Comparison of ENCODE assay signal across 1 cellular context in the genomic region with DNA sequence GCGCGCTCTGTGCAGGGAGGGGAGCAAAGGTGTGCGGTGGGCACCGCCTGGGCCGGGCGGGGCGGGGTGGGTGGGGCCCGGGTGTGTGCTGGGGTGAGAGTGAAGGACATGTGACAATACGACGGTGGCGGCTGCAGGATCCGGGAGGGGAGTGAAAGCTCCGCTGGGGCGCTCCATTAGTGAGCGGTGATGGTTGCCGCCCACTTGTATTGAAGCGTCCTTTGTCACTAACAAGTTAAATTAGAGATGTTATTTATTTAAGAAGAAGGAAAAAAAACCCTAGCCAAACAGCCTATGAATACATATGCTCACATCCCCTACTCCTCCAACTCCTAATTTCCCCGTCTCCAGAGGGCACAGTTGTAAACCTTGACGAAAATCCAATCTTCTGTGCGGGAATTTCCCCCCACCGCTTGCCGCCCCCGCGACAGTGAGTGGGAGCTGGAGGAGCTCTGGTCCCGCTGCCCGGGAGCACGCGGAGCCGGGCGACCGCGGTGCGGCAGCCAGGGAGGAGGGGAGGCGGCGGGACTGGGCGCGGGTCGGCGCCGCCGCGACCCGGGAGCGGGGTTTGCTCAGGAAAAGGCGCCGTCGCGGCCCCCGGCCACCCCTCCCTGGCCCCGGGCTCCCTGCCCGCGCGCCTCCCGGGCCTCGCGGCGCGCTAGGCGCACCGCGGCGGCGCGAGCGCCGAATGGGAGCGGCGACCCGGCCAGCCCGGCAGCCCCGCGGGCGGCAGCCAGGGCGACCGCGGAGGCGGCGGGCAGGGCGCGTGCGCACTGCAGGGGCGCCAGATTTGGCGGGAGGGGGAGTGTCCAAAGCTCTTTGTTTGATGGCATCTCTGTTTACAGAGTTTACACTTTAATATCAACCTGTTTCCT.
TF ChIP-seq lines count a peak whose summit lies in the region.

A gene (plus strand): TSS at position 851 of the 875 bp plus-strand sequence. CDS start 206 bp downstream, outside the sequence.

TF ChIP-seq in K562, 482 proteins besides CTCF, POLR2A, EP300 and RAD21 (continued from another document):
- TF ChIP-seq, protein P1, sequence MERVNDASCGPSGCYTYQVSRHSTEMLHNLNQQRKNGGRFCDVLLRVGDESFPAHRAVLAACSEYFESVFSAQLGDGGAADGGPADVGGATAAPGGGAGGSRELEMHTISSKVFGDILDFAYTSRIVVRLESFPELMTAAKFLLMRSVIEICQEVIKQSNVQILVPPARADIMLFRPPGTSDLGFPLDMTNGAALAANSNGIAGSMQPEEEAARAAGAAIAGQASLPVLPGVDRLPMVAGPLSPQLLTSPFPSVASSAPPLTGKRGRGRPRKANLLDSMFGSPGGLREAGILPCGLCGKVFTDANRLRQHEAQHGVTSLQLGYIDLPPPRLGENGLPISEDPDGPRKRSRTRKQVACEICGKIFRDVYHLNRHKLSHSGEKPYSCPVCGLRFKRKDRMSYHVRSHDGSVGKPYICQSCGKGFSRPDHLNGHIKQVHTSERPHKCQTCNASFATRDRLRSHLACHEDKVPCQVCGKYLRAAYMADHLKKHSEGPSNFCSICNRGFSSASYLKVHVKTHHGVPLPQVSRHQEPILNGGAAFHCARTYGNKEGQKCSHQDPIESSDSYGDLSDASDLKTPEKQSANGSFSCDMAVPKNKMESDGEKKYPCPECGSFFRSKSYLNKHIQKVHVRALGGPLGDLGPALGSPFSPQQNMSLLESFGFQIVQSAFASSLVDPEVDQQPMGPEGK (CRISPR knock-in tag; IDR thresholded peaks at IDR 0.05; ENCODE audit: borderline replicate concordance): no peak
- TF ChIP-seq SNRNP70 (optimal IDR thresholded peaks at IDR 0.05; ENCODE audit: low read depth, low read length) (no peak), ZNF212 (CRISPR knock-in tag; IDR thresholded peaks at IDR 0.05) (0 out of 2 replicates have a peak, but pooled peaks have one; percentile 26), L3MBTL2 (IDR thresholded peaks at IDR 0.05) (peak; percentile 54; the same call in 1 of the 2 replicates), ZBTB17 (CRISPR knock-in tag; IDR thresholded peaks at IDR 0.05) (peak; percentile 44; the same call in 1 of the 2 replicates), RCOR1 (IDR thresholded peaks at IDR 0.05; ENCODE audit: borderline replicate concordance in 1 of 2, low read depth in 2 of 2, low read length in 2 of 2) (peak in 1 of 2 experiments; percentile 92; a peak in 2 of 4 replicates), ZFP1 (CRISPR knock-in tag; IDR thresholded peaks at IDR 0.05) (no peak), ZNF165 (CRISPR knock-in tag; IDR thresholded peaks at IDR 0.05; ENCODE audit: borderline replicate concordance) (no peak), MYC (IDR thresholded peaks at IDR 0.05; ENCODE audit: low read depth, low read length) (0 out of 2 replicates have a peak, but pooled peaks have one; percentile 12), MYC (CRISPR knock-in tag; IDR thresholded peaks at IDR 0.05; ENCODE audit: borderline replicate concordance, low read depth) (0 out of 2 replicates have a peak, but pooled peaks have one; percentile 24), MAZ (CRISPR knock-in tag; conservative IDR thresholded peaks at IDR 0.05 in 1 of 2, IDR thresholded peaks at IDR 0.05 in 1 of 2) (peak; percentile 72 to 77), JUN (IDR thresholded peaks at IDR 0.05; ENCODE audit: borderline replicate concordance, low read depth, low read length) (no peak), JUN (CRISPR knock-in tag; IDR thresholded peaks at IDR 0.05; ENCODE audit: borderline replicate concordance) (no peak), ZNF239 (CRISPR knock-in tag; IDR thresholded peaks at IDR 0.05) (no peak), SIRT6 (IDR thresholded peaks at IDR 0.05; ENCODE audit: low read depth, low read length) (no peak), CXXC5 (CRISPR knock-in tag; IDR thresholded peaks at IDR 0.05) (0 out of 2 replicates have a peak, but pooled peaks have one; percentile 55), XRCC5 (IDR thresholded peaks at IDR 0.05; ENCODE audit: low read depth, low read length) (no peak), TAF15 (IDR thresholded peaks at IDR 0.05; ENCODE audit: low read depth, low read length) (no peak), CBX2 (IDR thresholded peaks at IDR 0.05; ENCODE audit: insufficient read depth, low read length, poor library complexity, severe bottlenecking) (no peak), EP400 (IDR thresholded peaks at IDR 0.05) (peak; percentile 34; the same call in 1 of the 2 replicates), ZBTB1 (CRISPR knock-in tag; IDR thresholded peaks at IDR 0.05; ENCODE audit: borderline replicate concordance, low read depth) (0 out of 2 replicates have a peak, but pooled peaks have one; percentile 25), TEAD2 (tag; IDR thresholded peaks at IDR 0.05) (no peak), PHB (CRISPR knock-in tag; IDR thresholded peaks at IDR 0.05) (no peak), ZNF75A (CRISPR knock-in tag; IDR thresholded peaks at IDR 0.05) (no peak), ILK (tag; IDR thresholded peaks at IDR 0.05; ENCODE audit: borderline replicate concordance, low read depth) (no peak), ZC3H4 (CRISPR knock-in tag; IDR thresholded peaks at IDR 0.05; ENCODE audit: borderline replicate concordance) (peak; percentile 62; the same call in 1 of the 2 replicates), ARNT (IDR thresholded peaks at IDR 0.05) (no peak), JUND (IDR thresholded peaks at IDR 0.05; ENCODE audit: borderline replicate concordance, low read depth, low read length) (peak; percentile 21; the same call in 1 of the 2 replicates), JUND (tag; IDR thresholded peaks at IDR 0.05; ENCODE audit: borderline replicate concordance, low read depth, low read length) (no peak; the same call in 2 of the 3 replicates), NR3C1 (CRISPR knock-in tag; IDR thresholded peaks at IDR 0.05) (no peak), PML (IDR thresholded peaks at IDR 0.05; ENCODE audit: low read length) (no peak; the same call in 1 of the 2 replicates), EGR1 (conservative IDR thresholded peaks at IDR 0.05) (peak; percentile 91), SIN3A (IDR thresholded peaks at IDR 0.05; ENCODE audit: borderline replicate concordance in 2 of 2, control insufficient read depth in 1 of 2, low read depth in 2 of 2, low read length in 2 of 2) (peak in 1 of 2 experiments; percentile 2; a peak in 1 of 4 replicates), ZKSCAN1 (IDR thresholded peaks at IDR 0.05; ENCODE audit: low read depth, low read length) (no peak)
- TF ChIP-seq, protein P2, sequence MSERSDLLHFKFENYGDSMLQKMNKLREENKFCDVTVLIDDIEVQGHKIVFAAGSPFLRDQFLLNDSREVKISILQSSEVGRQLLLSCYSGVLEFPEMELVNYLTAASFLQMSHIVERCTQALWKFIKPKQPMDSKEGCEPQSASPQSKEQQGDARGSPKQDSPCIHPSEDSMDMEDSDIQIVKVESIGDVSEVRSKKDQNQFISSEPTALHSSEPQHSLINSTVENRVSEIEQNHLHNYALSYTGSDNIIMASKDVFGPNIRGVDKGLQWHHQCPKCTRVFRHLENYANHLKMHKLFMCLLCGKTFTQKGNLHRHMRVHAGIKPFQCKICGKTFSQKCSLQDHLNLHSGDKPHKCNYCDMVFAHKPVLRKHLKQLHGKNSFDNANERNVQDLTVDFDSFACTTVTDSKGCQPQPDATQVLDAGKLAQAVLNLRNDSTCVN (CRISPR knock-in tag; IDR thresholded peaks at IDR 0.05): no peak
- TF ChIP-seq, protein P3, sequence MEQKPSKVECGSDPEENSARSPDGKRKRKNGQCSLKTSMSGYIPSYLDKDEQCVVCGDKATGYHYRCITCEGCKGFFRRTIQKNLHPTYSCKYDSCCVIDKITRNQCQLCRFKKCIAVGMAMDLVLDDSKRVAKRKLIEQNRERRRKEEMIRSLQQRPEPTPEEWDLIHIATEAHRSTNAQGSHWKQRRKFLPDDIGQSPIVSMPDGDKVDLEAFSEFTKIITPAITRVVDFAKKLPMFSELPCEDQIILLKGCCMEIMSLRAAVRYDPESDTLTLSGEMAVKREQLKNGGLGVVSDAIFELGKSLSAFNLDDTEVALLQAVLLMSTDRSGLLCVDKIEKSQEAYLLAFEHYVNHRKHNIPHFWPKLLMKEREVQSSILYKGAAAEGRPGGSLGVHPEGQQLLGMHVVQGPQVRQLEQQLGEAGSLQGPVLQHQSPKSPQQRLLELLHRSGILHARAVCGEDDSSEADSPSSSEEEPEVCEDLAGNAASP (IDR thresholded peaks at IDR 0.05): no peak
- TF ChIP-seq, protein P4, sequence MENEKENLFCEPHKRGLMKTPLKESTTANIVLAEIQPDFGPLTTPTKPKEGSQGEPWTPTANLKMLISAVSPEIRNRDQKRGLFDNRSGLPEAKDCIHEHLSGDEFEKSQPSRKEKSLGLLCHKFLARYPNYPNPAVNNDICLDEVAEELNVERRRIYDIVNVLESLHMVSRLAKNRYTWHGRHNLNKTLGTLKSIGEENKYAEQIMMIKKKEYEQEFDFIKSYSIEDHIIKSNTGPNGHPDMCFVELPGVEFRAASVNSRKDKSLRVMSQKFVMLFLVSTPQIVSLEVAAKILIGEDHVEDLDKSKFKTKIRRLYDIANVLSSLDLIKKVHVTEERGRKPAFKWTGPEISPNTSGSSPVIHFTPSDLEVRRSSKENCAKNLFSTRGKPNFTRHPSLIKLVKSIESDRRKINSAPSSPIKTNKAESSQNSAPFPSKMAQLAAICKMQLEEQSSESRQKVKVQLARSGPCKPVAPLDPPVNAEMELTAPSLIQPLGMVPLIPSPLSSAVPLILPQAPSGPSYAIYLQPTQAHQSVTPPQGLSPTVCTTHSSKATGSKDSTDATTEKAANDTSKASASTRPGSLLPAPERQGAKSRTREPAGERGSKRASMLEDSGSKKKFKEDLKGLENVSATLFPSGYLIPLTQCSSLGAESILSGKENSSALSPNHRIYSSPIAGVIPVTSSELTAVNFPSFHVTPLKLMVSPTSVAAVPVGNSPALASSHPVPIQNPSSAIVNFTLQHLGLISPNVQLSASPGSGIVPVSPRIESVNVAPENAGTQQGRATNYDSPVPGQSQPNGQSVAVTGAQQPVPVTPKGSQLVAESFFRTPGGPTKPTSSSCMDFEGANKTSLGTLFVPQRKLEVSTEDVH (IDR thresholded peaks at IDR 0.05; ENCODE audit: low read depth, partially characterized antibody): no peak
- TF ChIP-seq, protein P5, sequence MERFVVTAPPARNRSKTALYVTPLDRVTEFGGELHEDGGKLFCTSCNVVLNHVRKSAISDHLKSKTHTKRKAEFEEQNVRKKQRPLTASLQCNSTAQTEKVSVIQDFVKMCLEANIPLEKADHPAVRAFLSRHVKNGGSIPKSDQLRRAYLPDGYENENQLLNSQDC (CRISPR knock-in tag; IDR thresholded peaks at IDR 0.05): no peak
- TF ChIP-seq, protein P6, sequence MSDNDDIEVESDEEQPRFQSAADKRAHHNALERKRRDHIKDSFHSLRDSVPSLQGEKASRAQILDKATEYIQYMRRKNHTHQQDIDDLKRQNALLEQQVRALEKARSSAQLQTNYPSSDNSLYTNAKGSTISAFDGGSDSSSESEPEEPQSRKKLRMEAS (CRISPR knock-in tag; IDR thresholded peaks at IDR 0.05): peak; percentile 55; the same call in 1 of the 2 replicates
- TF ChIP-seq, protein P7, sequence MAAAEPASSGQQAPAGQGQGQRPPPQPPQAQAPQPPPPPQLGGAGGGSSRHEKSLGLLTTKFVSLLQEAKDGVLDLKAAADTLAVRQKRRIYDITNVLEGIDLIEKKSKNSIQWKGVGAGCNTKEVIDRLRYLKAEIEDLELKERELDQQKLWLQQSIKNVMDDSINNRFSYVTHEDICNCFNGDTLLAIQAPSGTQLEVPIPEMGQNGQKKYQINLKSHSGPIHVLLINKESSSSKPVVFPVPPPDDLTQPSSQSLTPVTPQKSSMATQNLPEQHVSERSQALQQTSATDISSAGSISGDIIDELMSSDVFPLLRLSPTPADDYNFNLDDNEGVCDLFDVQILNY (CRISPR knock-in tag; IDR thresholded peaks at IDR 0.05): no peak
- TF ChIP-seq, protein P8, sequence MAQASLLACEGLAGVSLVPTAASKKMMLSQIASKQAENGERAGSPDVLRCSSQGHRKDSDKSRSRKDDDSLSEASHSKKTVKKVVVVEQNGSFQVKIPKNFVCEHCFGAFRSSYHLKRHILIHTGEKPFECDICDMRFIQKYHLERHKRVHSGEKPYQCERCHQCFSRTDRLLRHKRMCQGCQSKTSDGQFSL (CRISPR knock-in tag; IDR thresholded peaks at IDR 0.05): 0 out of 2 replicates have a peak, but pooled peaks have one; percentile 15
- TF ChIP-seq, protein P8 (tag; IDR thresholded peaks at IDR 0.05): no peak
- TF ChIP-seq, protein P9, sequence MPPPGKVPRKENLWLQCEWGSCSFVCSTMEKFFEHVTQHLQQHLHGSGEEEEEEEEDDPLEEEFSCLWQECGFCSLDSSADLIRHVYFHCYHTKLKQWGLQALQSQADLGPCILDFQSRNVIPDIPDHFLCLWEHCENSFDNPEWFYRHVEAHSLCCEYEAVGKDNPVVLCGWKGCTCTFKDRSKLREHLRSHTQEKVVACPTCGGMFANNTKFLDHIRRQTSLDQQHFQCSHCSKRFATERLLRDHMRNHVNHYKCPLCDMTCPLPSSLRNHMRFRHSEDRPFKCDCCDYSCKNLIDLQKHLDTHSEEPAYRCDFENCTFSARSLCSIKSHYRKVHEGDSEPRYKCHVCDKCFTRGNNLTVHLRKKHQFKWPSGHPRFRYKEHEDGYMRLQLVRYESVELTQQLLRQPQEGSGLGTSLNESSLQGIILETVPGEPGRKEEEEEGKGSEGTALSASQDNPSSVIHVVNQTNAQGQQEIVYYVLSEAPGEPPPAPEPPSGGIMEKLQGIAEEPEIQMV (tag; conservative IDR thresholded peaks at IDR 0.05; ENCODE audit: low read depth): no peak
